Comparison of ENCODE assay signal across 1 cellular context in the genomic region with DNA sequence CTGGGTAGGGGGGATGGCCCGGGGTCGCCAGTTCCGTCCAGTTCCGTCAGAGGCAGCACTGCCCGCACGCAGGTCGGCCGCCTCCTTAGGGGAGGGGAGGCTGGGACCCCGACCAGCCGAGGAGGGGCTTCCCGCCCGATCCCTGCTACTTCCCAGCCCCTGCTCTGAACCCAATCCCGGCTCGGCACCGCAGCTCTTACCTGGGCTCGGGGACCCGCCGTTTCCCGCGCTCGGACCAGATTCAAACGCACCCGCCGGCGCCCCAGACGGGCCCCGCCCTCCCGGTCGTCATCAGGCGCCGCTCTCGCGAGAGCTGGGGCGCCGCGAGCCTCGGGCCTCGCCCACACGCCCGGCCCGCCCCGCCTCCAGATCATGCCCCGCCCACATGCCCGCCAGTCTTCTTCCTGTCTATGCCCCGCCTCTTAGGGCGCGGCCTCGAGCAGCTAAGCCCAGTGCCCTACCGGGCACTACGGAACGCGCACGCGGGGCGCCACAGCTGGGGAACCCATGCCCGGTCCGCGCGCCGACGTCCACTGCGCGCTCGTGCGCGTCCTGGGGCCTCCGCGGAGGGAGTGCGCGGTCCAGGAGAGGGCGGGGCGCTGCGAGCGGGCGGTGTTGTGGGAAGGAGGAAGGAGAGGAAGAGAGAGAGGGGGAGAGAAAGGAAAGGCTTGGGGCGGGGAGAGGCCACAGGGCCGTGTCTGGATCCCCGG.
TF ChIP-seq lines count a peak whose summit lies in the region.

A gene with protein sequence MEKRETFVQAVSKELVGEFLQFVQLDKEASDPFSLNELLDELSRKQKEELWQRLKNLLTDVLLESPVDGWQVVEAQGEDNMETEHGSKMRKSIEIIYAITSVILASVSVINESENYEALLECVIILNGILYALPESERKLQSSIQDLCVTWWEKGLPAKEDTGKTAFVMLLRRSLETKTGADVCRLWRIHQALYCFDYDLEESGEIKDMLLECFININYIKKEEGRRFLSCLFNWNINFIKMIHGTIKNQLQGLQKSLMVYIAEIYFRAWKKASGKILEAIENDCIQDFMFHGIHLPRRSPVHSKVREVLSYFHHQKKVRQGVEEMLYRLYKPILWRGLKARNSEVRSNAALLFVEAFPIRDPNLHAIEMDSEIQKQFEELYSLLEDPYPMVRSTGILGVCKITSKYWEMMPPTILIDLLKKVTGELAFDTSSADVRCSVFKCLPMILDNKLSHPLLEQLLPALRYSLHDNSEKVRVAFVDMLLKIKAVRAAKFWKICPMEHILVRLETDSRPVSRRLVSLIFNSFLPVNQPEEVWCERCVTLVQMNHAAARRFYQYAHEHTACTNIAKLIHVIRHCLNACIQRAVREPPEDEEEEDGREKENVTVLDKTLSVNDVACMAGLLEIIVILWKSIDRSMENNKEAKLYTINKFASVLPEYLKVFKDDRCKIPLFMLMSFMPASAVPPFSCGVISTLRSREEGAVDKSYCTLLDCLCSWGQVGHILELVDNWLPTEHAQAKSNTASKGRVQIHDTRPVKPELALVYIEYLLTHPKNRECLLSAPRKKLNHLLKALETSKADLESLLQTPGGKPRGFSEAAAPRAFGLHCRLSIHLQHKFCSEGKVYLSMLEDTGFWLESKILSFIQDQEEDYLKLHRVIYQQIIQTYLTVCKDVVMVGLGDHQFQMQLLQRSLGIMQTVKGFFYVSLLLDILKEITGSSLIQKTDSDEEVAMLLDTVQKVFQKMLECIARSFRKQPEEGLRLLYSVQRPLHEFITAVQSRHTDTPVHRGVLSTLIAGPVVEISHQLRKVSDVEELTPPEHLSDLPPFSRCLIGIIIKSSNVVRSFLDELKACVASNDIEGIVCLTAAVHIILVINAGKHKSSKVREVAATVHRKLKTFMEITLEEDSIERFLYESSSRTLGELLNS (minus strand): TSS at position 281 of the 710 bp plus-strand sequence. CDS start 2,905 bp downstream, outside the sequence.

TF ChIP-seq in SK-N-SH treated with all-trans-retinoic acid at 6 μM for 48 hours, 23 proteins besides CTCF, POLR2A, EP300 and RAD21 (continued from another document):
- TF ChIP-seq, protein P1, sequence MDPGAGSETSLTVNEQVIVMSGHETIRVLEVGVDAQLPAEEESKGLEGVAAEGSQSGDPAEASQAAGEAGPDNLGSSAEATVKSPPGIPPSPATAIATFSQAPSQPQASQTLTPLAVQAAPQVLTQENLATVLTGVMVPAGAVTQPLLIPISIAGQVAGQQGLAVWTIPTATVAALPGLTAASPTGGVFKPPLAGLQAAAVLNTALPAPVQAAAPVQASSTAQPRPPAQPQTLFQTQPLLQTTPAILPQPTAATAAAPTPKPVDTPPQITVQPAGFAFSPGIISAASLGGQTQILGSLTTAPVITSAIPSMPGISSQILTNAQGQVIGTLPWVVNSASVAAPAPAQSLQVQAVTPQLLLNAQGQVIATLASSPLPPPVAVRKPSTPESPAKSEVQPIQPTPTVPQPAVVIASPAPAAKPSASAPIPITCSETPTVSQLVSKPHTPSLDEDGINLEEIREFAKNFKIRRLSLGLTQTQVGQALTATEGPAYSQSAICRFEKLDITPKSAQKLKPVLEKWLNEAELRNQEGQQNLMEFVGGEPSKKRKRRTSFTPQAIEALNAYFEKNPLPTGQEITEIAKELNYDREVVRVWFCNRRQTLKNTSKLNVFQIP (CRISPR knock-in tag; IDR thresholded peaks at IDR 0.05; ENCODE audit: borderline replicate concordance, low read depth): no peak
- TF ChIP-seq ZNF8 (CRISPR knock-in tag; IDR thresholded peaks at IDR 0.05): no peak
